Comparison of ENCODE assay signal across 8 cellular contexts in genomic region chr1:27153927-27154358, GRCh38. TPM values are rescaled to one million over a fixed set of nuclear protein-coding genes. Genes with fewer than 3 reads are reported as not detected.
DNase-seq lines count a peak whose midpoint lies in the region; ATAC-seq and TF ChIP-seq lines count a peak whose summit lies in the region.

No MANE protein-coding gene starts in this region.

- H3K36me3 ChIP-seq in BJ (ENCODE audit: control insufficient read depth, insufficient read depth, low read length) (no peaks in the 10 kb centered on the region), Loucy (ENCODE audit: insufficient read depth, low read length) (no peaks in the 10 kb centered on the region), duodenal mucosa (ENCODE audit: control insufficient read depth in 1 of 2, insufficient read depth in 2 of 2, low read length in 2 of 2) (no peaks in the 10 kb centered on the region)

- H3K9me2 ChIP-seq in Loucy (replicated peaks; ENCODE audit: low read depth, low read length): no peaks in the 10 kb centered on the region

- H3K4me3 Mint-ChIP-seq in nephron progenitor cell: peak overlapping the region; percentile 93

- H3K4me3 ChIP-seq in BJ (ENCODE audit: low read depth, low read length): peak overlapping the region; percentile 66
- H3K4me3 ChIP-seq in Loucy (ENCODE audit: low read length, poor library complexity, severe bottlenecking): peak overlapping the region; percentile 99
- H3K4me3 ChIP-seq in duodenal mucosa (ENCODE audit: low read depth in 1 of 2, low read length in 2 of 2): peak overlapping the region; percentile 74 to 82

- H3K4me1 ChIP-seq in Loucy (ENCODE audit: insufficient read depth, low read length, poor library complexity, severe bottlenecking) (peaks cover 59% of the 10 kb centered on the region), duodenal mucosa (ENCODE audit: control insufficient read depth in 1 of 2, insufficient read depth in 2 of 2, low read length in 2 of 2) (peaks cover 59 to 60% of the 10 kb centered on the region in 2 donors)

- H3K27me3 ChIP-seq in BJ (ENCODE audit: control insufficient read depth, insufficient read depth, low read length) (no peaks in the 10 kb centered on the region), Loucy (ENCODE audit: insufficient read depth, low read length, poor library complexity, severe bottlenecking) (no peaks in the 10 kb centered on the region), duodenal mucosa (ENCODE audit: control insufficient read depth in 1 of 2, insufficient read depth in 2 of 2, low read length in 2 of 2) (no peaks in the 10 kb centered on the region)

- POLR2A ChIA-PET in BJ (lab: Charles Lee): interaction anchor here (1.4 kb wide), 1 partner anchor 42 kb away, joined by 5 read pairs; no protein-coding TSS in a partner anchor

- H3K4me1 Mint-ChIP-seq in nephron progenitor cell: peaks cover 52% of the 10 kb centered on the region

- CTCF ChIA-PET in BJ (lab: Yijun Ruan, JAX): interaction anchor here (0.9 to 5.6 kb wide), 8 partner anchors 10 to 108 kb away, joined by 3 to 38 read pairs (median 6); no protein-coding TSS in a partner anchor

- H3K27ac ChIP-seq in duodenal mucosa (ENCODE audit: low read depth, low read length): peak overlapping the region; percentile 38

- no peak for ATAC-seq in GM21515 (IDR thresholded peaks at IDR 0.05; ENCODE audit: unreplicated experiment)

- DNase-seq in BJ (ENCODE audit: low read depth) (no peak), nephron progenitor cell (no peak), NCI-H1417 (lab: John Stamatoyannopoulos, UW) (no peak), SIG-M5 treated with dmso at 0.1 percent for 504 hours (lab: John Stamatoyannopoulos, UW; ENCODE audit: unreplicated experiment) (no peak)
- DNase-seq in stimulated activated naive CD4-positive, alpha-beta T cell treated with Interleukin-2 at 50 U/mL for 16 hours (lab: John Stamatoyannopoulos, UW): no peak

- peaks cover 57% of the 10 kb centered on the region for H3K79me2 ChIP-seq in Loucy (ENCODE audit: insufficient read depth, low read length)

- no peak overlapping the region for H2AFZ ChIP-seq in Loucy (ENCODE audit: low read length)

- no peaks in the 10 kb centered on the region for H3K27me3 Mint-ChIP-seq in nephron progenitor cell (ENCODE audit: low read depth, poor library complexity)

- H3K9me3 Mint-ChIP-seq in nephron progenitor cell: peaks cover 5% of the 10 kb centered on the region

- peak overlapping the region; percentile 99 for H3K4me2 ChIP-seq in Loucy (ENCODE audit: low read depth, low read length, poor library complexity, severe bottlenecking)

- H3K9me3 ChIP-seq in Loucy (ENCODE audit: insufficient read depth, low read depth, low read length): no peaks in the 10 kb centered on the region
- H3K9me3 ChIP-seq in duodenal mucosa (ENCODE audit: control insufficient read depth in 1 of 2, low read length in 2 of 2): no peaks in the 10 kb centered on the region

- no peaks in the 10 kb centered on the region for H3F3A ChIP-seq in Loucy (ENCODE audit: low read depth)

- TF ChIP-seq CTCF in BJ (IDR thresholded peaks at IDR 0.05; ENCODE audit: insufficient read depth, low read depth, low read length) (no peak), Loucy (conservative IDR thresholded peaks at IDR 0.05; ENCODE audit: low read length) (no peak), nephron progenitor cell (IDR thresholded peaks at IDR 0.05) (no peak)

- no peaks in the 10 kb centered on the region for H3K36me3 Mint-ChIP-seq in nephron progenitor cell (ENCODE audit: low read depth)

- H4K20me1 ChIP-seq in Loucy (ENCODE audit: insufficient read depth, low read length, poor library complexity, severe bottlenecking): peaks cover 29% of the 10 kb centered on the region

- peak overlapping the region; percentile 46 for H3K27ac Mint-ChIP-seq in nephron progenitor cell

- H3K9ac ChIP-seq in Loucy (ENCODE audit: low read depth, low read length, poor library complexity, severe bottlenecking): peak overlapping the region; percentile 93
- peak overlapping the region; percentile 93 to 95 for H3K9ac ChIP-seq in duodenal mucosa (ENCODE audit: low read depth in 1 of 2, low read length in 2 of 2)

RNA-seq across cellular contexts. Expression of gene SLC9A1, which starts 1.0 kb away (rescaled TPM):
- polyA plus RNA-seq in BJ (2011; rRNA removed): 12.3 and 18.9 TPM in 2 replicates
- 13.4 and 21.6 TPM in 2 replicates for polyA minus RNA-seq in BJ (2011; rRNA and poly(A)+ RNA removed)
